In the genomic region with DNA sequence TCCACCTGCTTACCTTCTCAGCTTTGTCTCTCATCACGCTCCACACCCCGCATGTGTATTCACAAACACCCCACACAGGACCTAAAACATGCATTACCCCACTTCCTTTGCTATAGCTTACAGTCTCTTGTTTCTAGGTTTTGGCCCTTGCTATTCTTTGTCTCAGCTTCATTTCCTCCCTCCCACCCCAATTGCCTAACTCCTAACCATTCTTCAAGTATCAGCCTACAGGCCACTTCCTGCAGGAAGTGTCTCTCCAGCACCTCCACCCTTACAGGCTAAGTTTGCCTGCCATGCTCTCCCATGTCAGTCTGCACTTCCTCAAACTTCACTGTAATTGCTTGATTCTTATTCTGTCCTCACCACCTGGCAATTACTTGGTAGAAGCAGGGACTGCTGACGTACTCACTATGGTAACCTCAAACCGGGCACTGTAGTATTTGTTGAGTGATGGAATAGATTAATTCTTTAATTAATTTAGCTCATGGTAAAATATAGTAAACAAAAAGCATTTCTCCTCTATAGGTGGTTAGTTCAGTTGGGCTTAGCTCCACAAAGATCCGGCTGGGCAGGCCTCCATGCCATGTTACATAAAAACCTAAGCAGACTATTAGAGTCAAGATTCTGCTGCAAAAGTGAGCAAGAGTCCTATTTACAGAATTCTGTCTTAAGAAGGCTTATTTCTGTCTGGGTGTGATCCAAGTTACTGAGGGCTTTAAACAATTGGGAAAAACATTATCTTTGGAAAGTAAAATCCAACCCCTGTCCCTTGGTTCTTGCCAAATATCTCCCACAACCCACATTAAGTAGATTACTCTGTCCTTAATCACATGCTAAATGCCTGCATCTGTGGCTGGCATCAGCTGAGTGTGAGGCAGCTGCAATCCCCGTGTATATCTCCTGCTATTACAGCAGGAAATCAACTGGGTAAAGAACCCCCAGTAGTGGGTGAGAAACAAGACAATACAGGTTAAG, we compare ENCODE assay signal across 8 cellular contexts.
DNase-seq lines count a peak whose midpoint lies in the region; ATAC-seq and TF ChIP-seq lines count a peak whose summit lies in the region.

No MANE protein-coding gene starts in this region.

- H3K36me3 ChIP-seq in OCI-LY3 (replicated peaks; ENCODE audit: low read depth, low read length): no peaks in the 10 kb centered on the region
- H3K36me3 ChIP-seq in heart left ventricle: no peaks in the 10 kb centered on the region

- WGBS in heart left ventricle, 4 donors: 29 to 39% (median 32%) methylated on average over 6 of the region's 6 CpGs

- no peak overlapping the region for H3K4me2 ChIP-seq in OCI-LY3 (ENCODE audit: low read length)

- H2AFZ ChIP-seq in OCI-LY3 (ENCODE audit: low read depth, low read length): peak overlapping the region; percentile 43; the same call in 1 of the 2 replicates

- H3K4me3 ChIP-seq in OCI-LY3 (ENCODE audit: low read length): no peak overlapping the region
- no peak overlapping the region for H3K4me3 ChIP-seq in heart left ventricle

- H3K4me1 ChIP-seq in OCI-LY3 (ENCODE audit: low read length) (peaks cover 32% of the 10 kb centered on the region), heart left ventricle (peaks cover 0 to 21% (median 11%) of the 10 kb centered on the region in 12 donors)

- H4K20me1 ChIP-seq in OCI-LY3 (ENCODE audit: insufficient read depth, low read length): no peaks in the 10 kb centered on the region

- H3K9me3 ChIP-seq in OCI-LY3 (ENCODE audit: insufficient read depth, low read length): no peaks in the 10 kb centered on the region
- no peaks in the 10 kb centered on the region for H3K9me3 ChIP-seq in heart left ventricle

- no peak for TF ChIP-seq POLR2A in heart left ventricle (IDR thresholded peaks at IDR 0.05)

- ATAC-seq in GM21723 (IDR thresholded peaks at IDR 0.05; ENCODE audit: unreplicated experiment) (peak; percentile 46), heart left ventricle (peak; percentile 32 to 93 (median 87)), GM19023 (IDR thresholded peaks at IDR 0.05; ENCODE audit: unreplicated experiment) (no peak)

- TF ChIP-seq CTCF in OCI-LY3 (IDR thresholded peaks at IDR 0.05; ENCODE audit: low read depth, low read length) (no peak), heart left ventricle (IDR thresholded peaks at IDR 0.05) (no peak)

- intact Hi-C loops in heart left ventricle (cut with DNase I): loop anchor here in 1 of 10 donors (5.0 kb wide), 1 partner anchor 35 kb away; no protein-coding TSS in a partner anchor

- H3K27ac ChIP-seq in OCI-LY3 (ENCODE audit: low read length) (no peak overlapping the region), heart left ventricle (peak overlapping the region in 10 of 12 donors; percentile 17 to 68 (median 46))

- no peaks in the 10 kb centered on the region for H3K79me2 ChIP-seq in OCI-LY3 (ENCODE audit: low read length)

- H3K27me3 ChIP-seq in OCI-LY3 (ENCODE audit: low read depth, low read length) (no peaks in the 10 kb centered on the region), heart left ventricle (no peaks in the 10 kb centered on the region)

- H3K9ac ChIP-seq in OCI-LY3 (ENCODE audit: low read length): no peak overlapping the region

- peak; percentile 85 for DNase-seq in CD1c-positive myeloid dendritic cell (ENCODE audit: extremely low spot score)
- DNase-seq in heart left ventricle: peak in 4 of 5 donors; percentile 30 to 32 (median 31)
- no peak for DNase-seq in NCI-H524 treated with DMSO at 0.1 percent for 48 hours (lab: John Stamatoyannopoulos, UW)
- DNase-seq in stimulated activated CD4-positive, alpha-beta T cell treated with anti-CD3 and anti-CD28 coated beads, Interleukin-15, amount 100 ng/mL, for 24 hours: no peak
- no peak for DNase-seq in AG08395 (ENCODE audit: low spot score)

Comparison
In these comparisons a context has a peak if more than half of its experiments do, and no peak if none do; other contexts are left out.
1. DNase-seq: peak in CD1c-positive myeloid dendritic cell (single experiment) and heart left ventricle (4 of 5); none in NCI-H524 treated with DMSO at 0.1 percent for 48 hours (single experiment), stimulated activated CD4-positive, alpha-beta T cell treated with anti-CD3 and anti-CD28 coated beads, Interleukin-15, amount 100 ng/mL, for 24 hours (single experiment) and AG08395 (single experiment).